Comparison of ENCODE assay signal across 7 cellular contexts in the genomic region with DNA sequence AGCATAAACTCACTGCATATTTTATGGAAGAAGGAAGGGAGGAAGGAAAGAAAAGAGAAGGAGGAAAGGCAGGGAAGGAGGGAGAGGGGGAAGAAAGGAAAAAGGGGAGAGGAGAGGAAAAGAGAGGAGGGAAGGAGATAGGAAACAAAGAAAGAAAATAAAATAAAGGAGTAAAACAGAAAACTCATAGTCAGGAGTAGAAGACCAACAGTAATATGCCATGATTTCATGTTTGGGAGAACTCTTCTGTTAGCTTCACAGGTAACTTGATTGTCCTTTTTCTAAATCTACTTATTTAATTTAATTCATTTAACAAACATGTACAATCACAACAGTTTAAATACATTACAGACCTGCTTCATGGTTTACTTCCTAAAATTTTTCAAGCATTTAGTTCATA. TPM values are rescaled to one million over a fixed set of nuclear protein-coding genes. Genes with fewer than 3 reads are reported as not detected.
"Had no signal": no experiment of that assay in that cellular context is flagged by ENCODE, and none has a peak within 500 bp of the region (broad histone marks: within the 10 kb centered on the region; RNA-seq: fewer than 3 reads in every experiment).

No MANE protein-coding gene starts in this region.

- FAIRE-seq: HTR-8/SVneo had no signal

- H3K9ac ChIP-seq: KMS-11 had no signal

- H3K27ac ChIP-seq: HL-60, KMS-11 had no signal

- DNase-seq: IMR-90, KBM-7, KG1 had no signal

- H3K4me2 ChIP-seq: KMS-11 had no signal

RNA-seq across cellular contexts. Expression of gene SGMS2, which starts 46.8 kb away (rescaled TPM):
- polyA plus RNA-seq: IgD-negative memory B cell had no signal
